18 cellular contexts compared by ENCODE assay signal in the genomic region with DNA sequence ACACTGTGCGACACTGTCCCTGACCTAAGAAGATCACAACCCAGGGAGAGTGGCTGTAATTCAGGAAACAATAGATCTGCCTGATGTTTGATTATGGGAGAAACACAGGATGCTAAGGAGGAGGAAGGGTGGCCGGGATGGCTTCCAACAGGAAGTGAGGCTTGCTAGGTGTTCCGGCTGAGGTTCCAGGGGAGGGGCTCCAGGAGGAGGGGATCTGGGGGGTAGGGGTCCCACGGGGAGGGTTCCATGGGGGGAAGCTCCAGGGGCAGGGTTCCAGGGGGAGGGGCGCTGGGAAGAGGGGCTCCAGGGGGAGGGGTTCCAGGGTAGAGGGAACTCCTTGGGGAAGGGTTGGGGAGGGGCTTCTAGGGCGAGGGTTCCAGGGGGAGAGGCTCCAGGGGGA. TPM values are rescaled to one million over a fixed set of nuclear protein-coding genes. Genes with fewer than 3 reads are reported as not detected.
DNase-seq lines count a peak whose midpoint lies in the region; ATAC-seq and TF ChIP-seq lines count a peak whose summit lies in the region.
"Had no signal": no experiment of that assay in that cellular context is flagged by ENCODE, and none has a peak within 500 bp of the region (broad histone marks: within the 10 kb centered on the region; RNA-seq: fewer than 3 reads in every experiment).

No MANE protein-coding gene starts in this region.

- H3K27ac ChIP-seq in OCI-LY7 (ENCODE audit: low read depth, low read length, poor library complexity, severe bottlenecking): no peak overlapping the region
- H3K27ac ChIP-seq in thoracic aorta: peak overlapping the region; percentile 40 to 46
- H3K27ac ChIP-seq in colonic mucosa: no peak overlapping the region
- H3K27ac ChIP-seq in Peyer's patch: no peak overlapping the region
- H3K27ac ChIP-seq: BLaER1 treated with 17β-estradiol and CSF1 and Interleukin-3, amounts not matched to agents 10 nM and 100 nM; RWPE1 had no signal

- no peak for ATAC-seq in thoracic aorta (ENCODE audit: insufficient number of reproducible peaks, low FRiP score, low read depth)
- ATAC-seq: PC-3 had no signal

- no peaks in the 10 kb centered on the region for H4K20me1 ChIP-seq in OCI-LY7 (ENCODE audit: insufficient read depth, low read length)
- H4K20me1 ChIP-seq: BLaER1 treated with 17β-estradiol and CSF1 and Interleukin-3, amounts not matched to agents 10 nM and 100 nM had no signal

- H3K9ac ChIP-seq in colonic mucosa (ENCODE audit: low read depth in 2 of 2, low read length in 2 of 2): no peak overlapping the region
- H3K9ac ChIP-seq: BLaER1 treated with 17β-estradiol and CSF1 and Interleukin-3, amounts not matched to agents 10 nM and 100 nM had no signal

- CTCF ChIA-PET in OCI-LY7 (lab: Charles Lee; ENCODE audit: unreplicated experiment): no interaction called here

- H3K4me1 ChIP-seq in OCI-LY7 (ENCODE audit: insufficient read depth, low read length, poor library complexity, severe bottlenecking): peaks cover 2% of the 10 kb centered on the region
- H3K4me1 ChIP-seq in thoracic aorta (ENCODE audit: control insufficient read depth in 1 of 2, low read depth in 2 of 2): peaks cover 44 to 82% of the 10 kb centered on the region in 2 donors
- no peaks in the 10 kb centered on the region for H3K4me1 ChIP-seq in colonic mucosa
- H3K4me1 ChIP-seq in Peyer's patch: no peaks in the 10 kb centered on the region

- no peaks in the 10 kb centered on the region for H3K27me3 ChIP-seq in thoracic aorta (replicated peaks; ENCODE audit: insufficient read depth)
- H3K27me3 ChIP-seq in colonic mucosa: no peaks in the 10 kb centered on the region
- H3K27me3 ChIP-seq in Peyer's patch: no peaks in the 10 kb centered on the region
- H3K27me3 ChIP-seq: BLaER1 treated with 17β-estradiol and CSF1 and Interleukin-3, amounts not matched to agents 10 nM and 100 nM; MG63 had no signal

- intact Hi-C loops in OCI-LY7 (cut with micrococcal nuclease; ENCODE audit: unreplicated experiment) (no loop called here), colonic mucosa (cut with DNase I) (no loop called here)

- H3K36me3 ChIP-seq in OCI-LY7 (ENCODE audit: insufficient read depth, low read length) (no peaks in the 10 kb centered on the region), thoracic aorta (no peaks in the 10 kb centered on the region), colonic mucosa (no peaks in the 10 kb centered on the region), Peyer's patch (no peaks in the 10 kb centered on the region)
- H3K36me3 ChIP-seq: BLaER1 treated with 17β-estradiol and CSF1 and Interleukin-3, amounts not matched to agents 10 nM and 100 nM; MG63 had no signal

- H3K36me3 Mint-ChIP-seq in neural crest cell (ENCODE audit: low read depth): no peaks in the 10 kb centered on the region
- H3K36me3 Mint-ChIP-seq: CD8-positive, alpha-beta memory T cell had no signal

- no peaks in the 10 kb centered on the region for H3K9me2 ChIP-seq in OCI-LY7 (ENCODE audit: insufficient read depth, low read length)

- no peak for TF ChIP-seq POLR2A in Peyer's patch (IDR thresholded peaks at IDR 0.05)

- POLR2A ChIA-PET in OCI-LY7 (lab: Charles Lee): interaction anchor here (0.6 to 1.0 kb wide), 5 partner anchors 9 to 48 kb away, joined by 3 to 5 read pairs (median 4); no protein-coding TSS in a partner anchor

- peak overlapping the region; percentile 32 for H3K27ac Mint-ChIP-seq in neural crest cell (ENCODE audit: unreplicated experiment)
- H3K27ac Mint-ChIP-seq: CD8-positive, alpha-beta memory T cell had no signal

- TF ChIP-seq CTCF in OCI-LY7 (conservative IDR thresholded peaks at IDR 0.05; ENCODE audit: low read length) (no peak), neural crest cell (conservative IDR thresholded peaks at IDR 0.05) (no peak), thoracic aorta (IDR thresholded peaks at IDR 0.05) (no peak), colonic mucosa (IDR thresholded peaks at IDR 0.05) (no peak), Peyer's patch (IDR thresholded peaks at IDR 0.05) (no peak)

- H2AFZ ChIP-seq in OCI-LY7 (ENCODE audit: low read length): peak overlapping the region; percentile 13; the same call in 1 of the 2 replicates

- H3K4me3 ChIP-seq in OCI-LY7 (ENCODE audit: low read depth, low read length, poor library complexity, severe bottlenecking): no peak overlapping the region
- H3K4me3 ChIP-seq in thoracic aorta: no peak overlapping the region
- H3K4me3 ChIP-seq in colonic mucosa: no peak overlapping the region
- no peak overlapping the region for H3K4me3 ChIP-seq in Peyer's patch
- H3K4me3 ChIP-seq: BLaER1 treated with 17β-estradiol and CSF1 and Interleukin-3, amounts not matched to agents 10 nM and 100 nM; MG63 had no signal

- no peak overlapping the region for H3K4me2 ChIP-seq in OCI-LY7 (ENCODE audit: low read length)

- H3K4me1 Mint-ChIP-seq in neural crest cell: peaks cover 17% of the 10 kb centered on the region
- H3K4me1 Mint-ChIP-seq: CD8-positive, alpha-beta memory T cell had no signal

- no TSS peak for BruUV-seq in OCI-LY7 (replicated peaks; lab: Mats Ljungman, UMichigan)

- H3K4me3 Mint-ChIP-seq in neural crest cell: no peak overlapping the region
- H3K4me3 Mint-ChIP-seq: CD8-positive, alpha-beta memory T cell had no signal

- no peaks in the 10 kb centered on the region for H3K79me2 ChIP-seq in OCI-LY7 (ENCODE audit: insufficient read depth, low read depth, low read length)

- H3K27me3 Mint-ChIP-seq in neural crest cell (ENCODE audit: low read depth): no peaks in the 10 kb centered on the region

- DNase-seq in NCI-H2029 treated with DMSO at 0.1 percent for 48 hours (lab: John Stamatoyannopoulos, UW) (peak; percentile 72), OCI-LY7 (ENCODE audit: low spot score) (no peak), neural crest cell (ENCODE audit: low read depth, low spot score) (no peak), thoracic aorta (ENCODE audit: low spot score) (no peak), colonic mucosa (no peak), Peyer's patch (no peak), NCI-H774 (lab: John Stamatoyannopoulos, UW) (no peak)
- DNase-seq: CD8-positive, alpha-beta memory T cell; Kasumi-1; MG63; NCI-H1092; NCI-H146; NCI-H2081 treated with DMSO at 0.1 percent for 48 hours; NCI-H748 treated with DMSO at 0.1 percent for 48 hours; PC-3; SIG-M5 had no signal

- H3K9me3 Mint-ChIP-seq in neural crest cell: no peaks in the 10 kb centered on the region

- H3K9me3 ChIP-seq in OCI-LY7 (ENCODE audit: low read length) (no peaks in the 10 kb centered on the region), thoracic aorta (no peaks in the 10 kb centered on the region), colonic mucosa (no peaks in the 10 kb centered on the region), Peyer's patch (no peaks in the 10 kb centered on the region)
- H3K9me3 ChIP-seq: BLaER1 treated with 17β-estradiol and CSF1 and Interleukin-3, amounts not matched to agents 10 nM and 100 nM; MG63 had no signal

RNA-seq across cellular contexts. Expression of gene DAAM2, which starts 48.6 kb away (rescaled TPM):
- 0.09 TPM in 1 of 2 replicates, not detected in the other for total RNA-seq in OCI-LY7 (2014; rRNA removed; shearing (Covaris generic))
- 0.41 and 1.1 TPM in 2 replicates for total RNA-seq in OCI-LY7 (2022)
- 17.6 and 18.2 TPM in 2 replicates for total RNA-seq in neural crest cell
- total RNA-seq in thoracic aorta: 10 to 100 TPM; 61.5 to 71.5 TPM
- total RNA-seq in colonic mucosa: 1 to 10 TPM; 3.6 to 6.9 TPM
- total RNA-seq in Peyer's patch: 100 to 1,000 TPM in 1 of 4 donors, 10 to 100 TPM in 2, 1 to 10 TPM in 1; 8.8 to 178 (median 22.5) TPM
- total RNA-seq: CD8-positive, alpha-beta memory T cell; PC-3 had no signal

Comparison
In these comparisons a context has a peak if more than half of its experiments do, and no peak if none do; other contexts are left out.
1. H3K27ac ChIP-seq: peak in thoracic aorta (2 of 2); none in OCI-LY7 (single experiment), colonic mucosa (single experiment) and Peyer's patch (0 of 4).